In genomic region chr19:12052571-12053169, GRCh38 we compare ENCODE assay signal across 1 cellular context.
TF ChIP-seq lines count a peak whose summit lies in the region.

Gene ZNF878, minus strand, starts transcription at chr19:12052961. Its CDS starts 160 bp downstream, at chr19:12052801.

TF ChIP-seq in GM12878, 131 proteins besides CTCF, POLR2A, EP300 and RAD21 (continued from another document):
- TF ChIP-seq REST (IDR thresholded peaks at IDR 0.05; ENCODE audit: low read depth, low read length), result no peak
